8 cellular contexts compared by ENCODE assay signal in the genomic region with DNA sequence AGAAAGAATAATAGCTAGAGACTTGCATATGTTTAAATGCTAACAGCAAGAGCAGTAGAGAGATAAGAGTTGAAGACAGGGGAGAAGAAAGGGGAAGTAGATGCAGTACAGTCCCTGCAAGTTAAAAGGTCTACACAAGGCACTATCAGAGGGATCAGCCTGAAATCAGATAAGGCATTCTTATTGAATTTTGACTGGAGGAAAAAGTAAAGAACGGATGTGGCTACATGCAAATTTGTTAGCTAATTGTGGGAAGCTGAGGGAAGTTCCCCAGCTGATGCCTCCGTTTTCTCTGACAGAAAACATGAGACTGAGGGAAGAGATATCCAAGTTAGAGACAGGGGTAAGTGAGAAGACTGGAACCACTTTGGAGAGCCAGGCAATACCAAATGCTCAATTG. TPM values are rescaled to one million over a fixed set of nuclear protein-coding genes. Genes with fewer than 3 reads are reported as not detected.
DNase-seq lines count a peak whose midpoint lies in the region; ATAC-seq and TF ChIP-seq lines count a peak whose summit lies in the region.

No MANE protein-coding gene starts in this region.

- no peaks in the 10 kb centered on the region for H3K9me3 ChIP-seq in Karpas-422 (ENCODE audit: low read length)

- peaks cover 31% of the 10 kb centered on the region for H3K27me3 Mint-ChIP-seq in activated T-helper 2 cell treated with anti-CD3 and anti-CD28 coated beads, Interferon-gamma antibody, Interleukin-2, Interleukin-4, amounts not matched to agents 10 μg/mL and 5 μg/mL and 100 μg/mL, durations not matched to agents 14 hours and 24 hours and 36 hours (ENCODE audit: low read depth)
- peaks cover 3% of the 10 kb centered on the region for H3K27me3 Mint-ChIP-seq in nephron progenitor cell (ENCODE audit: low read depth, poor library complexity)

- H3K4me3 ChIP-seq in Karpas-422 (ENCODE audit: low read length): no peak overlapping the region

- no peaks in the 10 kb centered on the region for H3K36me3 Mint-ChIP-seq in activated T-helper 2 cell treated with anti-CD3 and anti-CD28 coated beads, Interferon-gamma antibody, Interleukin-2, Interleukin-4, amounts not matched to agents 10 μg/mL and 5 μg/mL and 100 μg/mL, durations not matched to agents 14 hours and 24 hours and 36 hours (ENCODE audit: low read depth)
- H3K36me3 Mint-ChIP-seq in nephron progenitor cell (ENCODE audit: low read depth): peaks cover 22% of the 10 kb centered on the region

- no peak for TF ChIP-seq CTCF in nephron progenitor cell (IDR thresholded peaks at IDR 0.05)

- no peak overlapping the region for H2AFZ ChIP-seq in Karpas-422 (ENCODE audit: low read length)

- no peaks in the 10 kb centered on the region for H3K36me3 ChIP-seq in Karpas-422 (ENCODE audit: insufficient read depth, low read length)

- DNase-seq in GF-D8 (lab: John Stamatoyannopoulos, UW) (peak; percentile 94), HCEC 1CT (no peak), SHP77 (lab: John Stamatoyannopoulos, UW) (no peak), nephron progenitor cell (no peak), Karpas-422 (no peak)
- DNase-seq in activated T-helper 2 cell treated with anti-CD3 and anti-CD28 coated beads, Interferon-gamma antibody, Interleukin-2, Interleukin-4, amounts not matched to agents 10 μg/mL and 5 μg/mL and 100 μg/mL, durations not matched to agents 14 hours and 24 hours and 36 hours (ENCODE audit: low spot score): peak; percentile 21

- no peaks in the 10 kb centered on the region for H3K79me2 ChIP-seq in Karpas-422 (ENCODE audit: low read length)

- H3K27ac ChIP-seq in Karpas-422 (ENCODE audit: low read length): no peak overlapping the region

- no peak overlapping the region for H3K4me3 Mint-ChIP-seq in activated T-helper 2 cell treated with anti-CD3 and anti-CD28 coated beads, Interferon-gamma antibody, Interleukin-2, Interleukin-4, amounts not matched to agents 10 μg/mL and 5 μg/mL and 100 μg/mL, durations not matched to agents 14 hours and 24 hours and 36 hours (ENCODE audit: low read depth)
- H3K4me3 Mint-ChIP-seq in nephron progenitor cell: no peak overlapping the region

- H3K9ac ChIP-seq in Karpas-422 (ENCODE audit: low read length): no peak overlapping the region

- no peak overlapping the region for H3K4me2 ChIP-seq in Karpas-422 (ENCODE audit: low read depth, low read length, poor library complexity, severe bottlenecking)

- peak; percentile 46 for ATAC-seq in GM19468 (IDR thresholded peaks at IDR 0.05; ENCODE audit: extremely low read depth, unreplicated experiment)
- peak; percentile 79 for ATAC-seq in HG03457 (IDR thresholded peaks at IDR 0.05; ENCODE audit: unreplicated experiment)

- H3K9me2 ChIP-seq in Karpas-422 (replicated peaks; ENCODE audit: insufficient read depth, low read length): no peaks in the 10 kb centered on the region

- intact Hi-C loops in activated T-helper 2 cell treated with anti-CD3 and anti-CD28 coated beads, Interferon-gamma antibody, Interleukin-2, Interleukin-4, amounts not matched to agents 10 μg/mL and 5 μg/mL and 100 μg/mL, durations not matched to agents 14 hours and 24 hours and 36 hours (cut with micrococcal nuclease): loop anchor here (1.0 to 5.0 kb wide), 9 partner anchors 29 to 819 kb away; partner anchors contain the start of gene GLRX

- H3K27me3 ChIP-seq in Karpas-422 (ENCODE audit: low read length): no peaks in the 10 kb centered on the region

- H3K9me3 Mint-ChIP-seq in activated T-helper 2 cell treated with anti-CD3 and anti-CD28 coated beads, Interferon-gamma antibody, Interleukin-2, Interleukin-4, amounts not matched to agents 10 μg/mL and 5 μg/mL and 100 μg/mL, durations not matched to agents 14 hours and 24 hours and 36 hours: no peaks in the 10 kb centered on the region
- H3K9me3 Mint-ChIP-seq in nephron progenitor cell: peaks cover 5% of the 10 kb centered on the region

- H4K20me1 ChIP-seq in Karpas-422 (ENCODE audit: insufficient read depth, low read depth, low read length): no peaks in the 10 kb centered on the region

- peaks cover 19% of the 10 kb centered on the region for H3K4me1 Mint-ChIP-seq in activated T-helper 2 cell treated with anti-CD3 and anti-CD28 coated beads, Interferon-gamma antibody, Interleukin-2, Interleukin-4, amounts not matched to agents 10 μg/mL and 5 μg/mL and 100 μg/mL, durations not matched to agents 14 hours and 24 hours and 36 hours (ENCODE audit: low read depth)
- peaks cover 15% of the 10 kb centered on the region for H3K4me1 Mint-ChIP-seq in nephron progenitor cell

- H3K4me1 ChIP-seq in Karpas-422 (ENCODE audit: low read length): peaks cover 3% of the 10 kb centered on the region; the same call in 1 of the 2 replicates

- H3K27ac Mint-ChIP-seq in activated T-helper 2 cell treated with anti-CD3 and anti-CD28 coated beads, Interferon-gamma antibody, Interleukin-2, Interleukin-4, amounts not matched to agents 10 μg/mL and 5 μg/mL and 100 μg/mL, durations not matched to agents 14 hours and 24 hours and 36 hours: no peak overlapping the region
- H3K27ac Mint-ChIP-seq in nephron progenitor cell: no peak overlapping the region

RNA-seq across cellular contexts. Expression of gene RHOBTB3, which starts 12.9 kb away (rescaled TPM):
- total RNA-seq in activated T-helper 2 cell treated with anti-CD3 and anti-CD28 coated beads, Interferon-gamma antibody, Interleukin-2, Interleukin-4, amounts not matched to agents 10 μg/mL and 5 μg/mL and 100 μg/mL, durations not matched to agents 14 hours and 24 hours and 36 hours: 0.39 and 0.57 TPM in 2 replicates
- 0.97 and 1.5 TPM in 2 replicates for total RNA-seq in Karpas-422 (2014; rRNA removed; shearing (Covaris generic); ENCODE audit: low replicate concordance)

RNA-seq across cellular contexts. Expression of gene SPATA9, which starts 35.4 kb away (rescaled TPM):
- total RNA-seq in activated T-helper 2 cell treated with anti-CD3 and anti-CD28 coated beads, Interferon-gamma antibody, Interleukin-2, Interleukin-4, amounts not matched to agents 10 μg/mL and 5 μg/mL and 100 μg/mL, durations not matched to agents 14 hours and 24 hours and 36 hours: not detected in 2 replicates
- not detected in 2 replicates for total RNA-seq in Karpas-422 (2014; rRNA removed; shearing (Covaris generic); ENCODE audit: low replicate concordance)

Comparison
In these comparisons a context has a peak if more than half of its experiments do, and no peak if none do; other contexts are left out.
1. DNase-seq: peak in GF-D8 (single experiment) and activated T-helper 2 cell treated with anti-CD3 and anti-CD28 coated beads, Interferon-gamma antibody, Interleukin-2, Interleukin-4, amounts not matched to agents 10 μg/mL and 5 μg/mL and 100 μg/mL, durations not matched to agents 14 hours and 24 hours and 36 hours (single experiment); none in HCEC 1CT (single experiment), SHP77 (0 of 2), nephron progenitor cell (single experiment) and Karpas-422 (single experiment).